In genomic region chr4:14254252-14254651, GRCh38 we compare ENCODE assay signal across 9 cellular contexts.
DNase-seq lines count a peak whose midpoint lies in the region; ATAC-seq, FAIRE-seq and TF ChIP-seq lines count a peak whose summit lies in the region.
"Had no signal": no experiment of that assay in that cellular context is flagged by ENCODE, and none has a peak within 500 bp of the region (broad histone marks: within the 10 kb centered on the region; RNA-seq: fewer than 3 reads in every experiment).

No MANE protein-coding gene starts in this region.

- 0% methylated on average over 4 of the region's 4 CpGs for WGBS in K562 (ENCODE audit: insufficient coverage, low coverage, missing lambda C conversion rate)
- WGBS in liver, result 79% methylated on average over 4 of the region's 4 CpGs

- H3K36me3 Mint-ChIP-seq in effector memory CD8-positive, alpha-beta T cell (ENCODE audit: insufficient read depth), result peaks cover 2% of the 10 kb centered on the region

- TF ChIP-seq EP300 in K562 (IDR thresholded peaks at IDR 0.05; ENCODE audit: low read length), result no peak

- no peak overlapping the region for H3K9ac ChIP-seq in K562 (ENCODE audit: insufficient read depth in 1 of 2, low read depth in 2 of 2, low read length in 2 of 2)
- H3K9ac ChIP-seq in liver (ENCODE audit: low read depth in 1 of 2, low read length in 2 of 2), result no peak overlapping the region

- peak; percentile 83 for ATAC-seq in GM18861 (IDR thresholded peaks at IDR 0.05; ENCODE audit: unreplicated experiment)
- ATAC-seq in K562, result no peak
- ATAC-seq in effector memory CD8-positive, alpha-beta T cell (replicated peaks), result no peak

- intact Hi-C loops in K562 (cut with micrococcal nuclease), result no loop called here

- FAIRE-seq in K562 (lab: Jason Lieb, UNC) (no peak), frontal cortex (lab: Jason Lieb, UNC) (no peak)
- FAIRE-seq: colon had no signal

- no peak for TF ChIP-seq POLR2A in K562 (conservative IDR thresholded peaks at IDR 0.05)

- DNase-seq in AML-193 (lab: John Stamatoyannopoulos, UW) (peak; percentile 8), HK-2 (ENCODE audit: unreplicated experiment) (peak; percentile 18), K562 (ENCODE audit: extremely low read depth in 1 of 4, low spot score in 3 of 4) (peak in 2 of 4 experiments; percentile 7 to 19), NCI-H2196 (lab: John Stamatoyannopoulos, UW; ENCODE audit: unreplicated experiment) (no peak), frontal cortex (ENCODE audit: low spot score in 2 of 2) (no peak)
- DNase-seq in effector memory CD8-positive, alpha-beta T cell, result no peak

- CTCF ChIA-PET in K562 (lab: Yijun Ruan, JAX; ENCODE audit: low intra/inter-chr PET ratio), result no interaction called here

- no peaks in the 10 kb centered on the region for H3K27me3 Mint-ChIP-seq in effector memory CD8-positive, alpha-beta T cell

- no peak overlapping the region for H3K4me3 Mint-ChIP-seq in effector memory CD8-positive, alpha-beta T cell

- H4K20me1 ChIP-seq in K562 (replicated peaks; ENCODE audit: control insufficient read depth, insufficient read depth, low read length), result no peaks in the 10 kb centered on the region

- no peak overlapping the region for H3K4me2 ChIP-seq in K562 (ENCODE audit: insufficient read depth, low read length)

- H3K9me3 ChIP-seq in K562 (replicated peaks; ENCODE audit: control insufficient read depth, insufficient read depth, low read depth, low read length) (no peaks in the 10 kb centered on the region), liver (ENCODE audit: control insufficient read depth in 4 of 4, low read length in 3 of 4) (peaks cover 0 to 1% (median 0%) of the 10 kb centered on the region in 4 donors)

- no peak overlapping the region for H3K27ac ChIP-seq in K562 (ENCODE audit: extremely low read depth, low read depth, low read length)
- no peak overlapping the region for H3K27ac ChIP-seq in liver (ENCODE audit: low read depth in 1 of 2, low read length in 2 of 2)

- H3K27me3 ChIP-seq in K562 (ENCODE audit: control insufficient read depth in 2 of 2, insufficient read depth in 2 of 2, low read length in 2 of 2), result no peaks in the 10 kb centered on the region
- no peaks in the 10 kb centered on the region for H3K27me3 ChIP-seq in liver (ENCODE audit: control insufficient read depth in 4 of 4, insufficient read depth in 4 of 4, low read length in 3 of 4)

- no peaks in the 10 kb centered on the region for H3K4me1 Mint-ChIP-seq in effector memory CD8-positive, alpha-beta T cell (ENCODE audit: low read depth in 2 of 2)

- H3K36me3 ChIP-seq in K562 (ENCODE audit: control insufficient read depth, insufficient read depth, low read length), result no peaks in the 10 kb centered on the region
- no peaks in the 10 kb centered on the region for H3K36me3 ChIP-seq in liver (ENCODE audit: control insufficient read depth in 4 of 4, insufficient read depth in 3 of 4, low read depth in 1 of 4, low read length in 3 of 4)

- H3K79me2 ChIP-seq in K562 (ENCODE audit: control insufficient read depth, insufficient read depth, low read length), result no peaks in the 10 kb centered on the region

- in situ Hi-C loops in K562 (cut with MboI), result no loop called here

- POLR2A ChIA-PET in K562 (lab: Yijun Ruan, JAX), result no interaction called here

- peaks cover 4 to 17% of the 10 kb centered on the region in 2 donors for H3K9me3 Mint-ChIP-seq in effector memory CD8-positive, alpha-beta T cell

- BruUV-seq in K562 (replicated peaks; lab: Mats Ljungman, UMichigan), result no TSS peak

- no peak for TF ChIP-seq RAD21 in K562 (CRISPR knock-in tag; conservative IDR thresholded peaks at IDR 0.05 in 1 of 2, IDR thresholded peaks at IDR 0.05 in 1 of 2)
- TF ChIP-seq RAD21 in liver (IDR thresholded peaks at IDR 0.05), result peak; percentile 76 to 89

- H3K27ac Mint-ChIP-seq in effector memory CD8-positive, alpha-beta T cell, result no peak overlapping the region

- no peak overlapping the region for H2AFZ ChIP-seq in K562 (ENCODE audit: low read depth, low read length)

- H3K4me1 ChIP-seq in K562 (replicated peaks in 1 of 2; ENCODE audit: control insufficient read depth in 2 of 2, insufficient read depth in 2 of 2, low read length in 2 of 2) (no peaks in the 10 kb centered on the region), liver (ENCODE audit: control insufficient read depth in 4 of 4, insufficient read depth in 4 of 4, low read length in 3 of 4) (no peaks in the 10 kb centered on the region)

- TF ChIP-seq CTCF in K562 (IDR thresholded peaks at IDR 0.05 in 2 of 3, conservative IDR thresholded peaks at IDR 0.05 in 1 of 3; ENCODE audit: insufficient read depth in 2 of 3, low read depth in 1 of 3, low read length in 3 of 3), result 0 out of 6 replicates have a peak, but pooled peaks of 2 of the 3 experiments have one; percentile 14 to 18
- peak; percentile 85 for TF ChIP-seq CTCF in liver (IDR thresholded peaks at IDR 0.05; ENCODE audit: low read depth, low read length, missing input control)

- no peaks in the 10 kb centered on the region for H3K9me1 ChIP-seq in K562 (ENCODE audit: control insufficient read depth, insufficient read depth, low read length)

- no peak overlapping the region for H3K4me3 ChIP-seq in K562
- no peak overlapping the region for H3K4me3 ChIP-seq in liver (ENCODE audit: low read depth in 1 of 3, low read length in 3 of 3)

TF ChIP-seq in K562, 482 proteins besides CTCF, POLR2A, EP300 and RAD21 (continues in another document):
- no peak for TF ChIP-seq RHOXF2B (CRISPR knock-in tag; conservative IDR thresholded peaks at IDR 0.05)
- TF ChIP-seq, protein P1, sequence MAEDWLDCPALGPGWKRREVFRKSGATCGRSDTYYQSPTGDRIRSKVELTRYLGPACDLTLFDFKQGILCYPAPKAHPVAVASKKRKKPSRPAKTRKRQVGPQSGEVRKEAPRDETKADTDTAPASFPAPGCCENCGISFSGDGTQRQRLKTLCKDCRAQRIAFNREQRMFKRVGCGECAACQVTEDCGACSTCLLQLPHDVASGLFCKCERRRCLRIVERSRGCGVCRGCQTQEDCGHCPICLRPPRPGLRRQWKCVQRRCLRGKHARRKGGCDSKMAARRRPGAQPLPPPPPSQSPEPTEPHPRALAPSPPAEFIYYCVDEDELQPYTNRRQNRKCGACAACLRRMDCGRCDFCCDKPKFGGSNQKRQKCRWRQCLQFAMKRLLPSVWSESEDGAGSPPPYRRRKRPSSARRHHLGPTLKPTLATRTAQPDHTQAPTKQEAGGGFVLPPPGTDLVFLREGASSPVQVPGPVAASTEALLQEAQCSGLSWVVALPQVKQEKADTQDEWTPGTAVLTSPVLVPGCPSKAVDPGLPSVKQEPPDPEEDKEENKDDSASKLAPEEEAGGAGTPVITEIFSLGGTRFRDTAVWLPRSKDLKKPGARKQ (CRISPR knock-in tag; IDR thresholded peaks at IDR 0.05), result no peak
- TF ChIP-seq ZBTB9 (CRISPR knock-in tag; IDR thresholded peaks at IDR 0.05), result no peak
- no peak for TF ChIP-seq BCOR (IDR thresholded peaks at IDR 0.05)
- no peak for TF ChIP-seq KDM4B (IDR thresholded peaks at IDR 0.05; ENCODE audit: borderline replicate concordance in 2 of 2, low read depth in 1 of 2)
- no peak for TF ChIP-seq ZNF165 (CRISPR knock-in tag; IDR thresholded peaks at IDR 0.05; ENCODE audit: borderline replicate concordance)

TF ChIP-seq in liver, 16 proteins besides CTCF, POLR2A, EP300 and RAD21:
- TF ChIP-seq HNF4G (IDR thresholded peaks at IDR 0.05), result no peak
- no peak for TF ChIP-seq RXRA (IDR thresholded peaks at IDR 0.05)
- no peak for TF ChIP-seq YY1 (IDR thresholded peaks at IDR 0.05)

Comparison
In these comparisons a context has a peak if more than half of its experiments do, and no peak if none do; other contexts are left out.
1. DNase-seq: peak in AML-193 (2 of 2) and HK-2 (single experiment); none in effector memory CD8-positive, alpha-beta T cell (0 of 3), NCI-H2196 (single experiment) and frontal cortex (0 of 2).